ENCODE assay signal across 8 cellular contexts in the genomic region with DNA sequence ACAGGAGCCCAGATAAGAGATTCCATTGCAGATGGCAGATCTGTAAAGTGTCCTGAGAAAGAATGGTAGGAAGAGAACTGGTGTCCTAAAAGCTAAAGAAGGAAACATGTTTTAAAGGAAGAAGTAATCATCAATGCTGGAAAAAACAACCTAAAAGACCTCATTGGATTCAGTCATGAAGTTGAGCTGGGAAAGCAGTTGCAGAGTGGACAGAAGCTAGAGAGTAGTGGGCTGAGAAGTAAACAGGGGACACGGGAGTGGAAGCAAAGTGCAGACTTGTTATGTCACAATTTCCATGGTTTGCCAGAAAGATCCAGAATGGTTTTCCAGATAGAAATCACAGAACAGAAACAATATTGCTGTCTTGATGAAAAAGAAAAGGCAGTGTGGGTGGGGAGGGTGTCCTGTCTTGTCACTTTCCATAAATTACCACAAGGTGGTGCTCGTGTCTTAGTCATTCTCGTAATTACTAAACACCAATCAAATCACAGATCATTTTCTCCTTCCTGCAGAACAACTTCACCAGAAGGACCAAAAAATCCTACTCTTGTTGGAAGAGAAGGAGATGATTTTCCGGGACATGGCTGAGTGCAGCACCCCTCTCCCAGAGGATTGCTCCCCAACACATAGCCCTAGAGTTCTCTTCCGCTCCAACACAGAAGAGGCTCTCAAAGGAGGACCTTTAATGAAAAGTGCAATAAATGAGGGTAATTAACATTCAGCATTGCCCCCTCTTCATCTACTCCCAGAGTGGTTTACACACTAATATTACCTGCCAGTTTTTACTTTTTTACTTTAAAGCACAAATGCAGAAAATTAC.
A peak's percentile ranks its signal among the peaks of the same experiment; 100 is the strongest.
DNase-seq lines count a peak whose midpoint lies in the region; ATAC-seq and TF ChIP-seq lines count a peak whose summit lies in the region.

No MANE protein-coding gene starts in this region.

- no peaks in the 10 kb centered on the region for H3F3A ChIP-seq in OCI-LY1 (ENCODE audit: insufficient read depth, low read length)

- no peaks in the 10 kb centered on the region for H3K4me1 ChIP-seq in CD8-positive, alpha-beta memory T cell (ENCODE audit: insufficient read depth, low read length)
- H3K4me1 ChIP-seq in OCI-LY1 (ENCODE audit: insufficient read depth, low read length, severe bottlenecking) (no peaks in the 10 kb centered on the region), adipocyte (ENCODE audit: control insufficient read depth, insufficient read depth, low read length) (peaks cover 37% of the 10 kb centered on the region), left ventricle myocardium inferior (peaks cover 42% of the 10 kb centered on the region), sigmoid colon (peaks cover 0 to 26% (median 24%) of the 10 kb centered on the region in 4 donors)

- WGBS in sigmoid colon, 2 donors, result 27 to 42% methylated on average over 5 of the region's 5 CpGs

- POLR2A ChIA-PET in CD8-positive, alpha-beta memory T cell (lab: Charles Lee), result interaction anchor here (0.6 kb wide), 1 partner anchor 28 kb away, joined by 3 read pairs; no protein-coding TSS in a partner anchor

- intact Hi-C loops in left ventricle myocardium inferior (cut with micrococcal nuclease) (loop anchor here (10.0 kb wide), 1 partner anchor 105 kb away; no protein-coding TSS in a partner anchor), sigmoid colon (cut with DNase I) (loop anchor here (1.0 kb wide), 2 partner anchors 101 to 110 kb away; no protein-coding TSS in a partner anchor)

- no peaks in the 10 kb centered on the region for H4K20me1 ChIP-seq in OCI-LY1 (ENCODE audit: insufficient read depth, low read length)

- TF ChIP-seq EP300 in sigmoid colon (IDR thresholded peaks at IDR 0.05), result no peak

- CTCF ChIA-PET in CD8-positive, alpha-beta memory T cell (lab: Charles Lee), result interaction anchor here (0.9 to 4.6 kb wide), 16 partner anchors 9 to 434 kb away, joined by 3 to 39 read pairs (median 4); no protein-coding TSS in a partner anchor

- H3K9ac ChIP-seq in OCI-LY1 (ENCODE audit: low read length) (no peak overlapping the region), adipocyte (ENCODE audit: low read length) (no peak overlapping the region)

- no peaks in the 10 kb centered on the region for H3K9me3 ChIP-seq in CD8-positive, alpha-beta memory T cell (ENCODE audit: low read length)
- H3K9me3 ChIP-seq in OCI-LY1 (ENCODE audit: low read length), result peaks cover 5% of the 10 kb centered on the region; the same call in 1 of the 2 replicates
- peaks cover 18% of the 10 kb centered on the region for H3K9me3 ChIP-seq in adipocyte (ENCODE audit: control insufficient read depth, low read length)
- H3K9me3 ChIP-seq in left ventricle myocardium inferior (replicated peaks), result peaks cover 13% of the 10 kb centered on the region
- H3K9me3 ChIP-seq in sigmoid colon, result peaks cover 0 to 5% (median 2%) of the 10 kb centered on the region in 4 donors

- ATAC-seq in GM19395 (IDR thresholded peaks at IDR 0.05; ENCODE audit: unreplicated experiment) (peak; percentile 78), GM21576 (IDR thresholded peaks at IDR 0.05; ENCODE audit: unreplicated experiment) (no peak)

- no peaks in the 10 kb centered on the region for H3K9me2 ChIP-seq in OCI-LY1 (ENCODE audit: low read depth, low read length)

- TF ChIP-seq CTCF in OCI-LY1 (IDR thresholded peaks at IDR 0.05; ENCODE audit: low read length), result peak; percentile 67
- peak; percentile 84 for TF ChIP-seq CTCF in left ventricle myocardium inferior (IDR thresholded peaks at IDR 0.05; ENCODE audit: borderline replicate concordance)
- TF ChIP-seq CTCF in sigmoid colon (IDR thresholded peaks at IDR 0.05), result peak; percentile 62 to 83 (median 72)

- H2AFZ ChIP-seq in OCI-LY1 (ENCODE audit: low read length), result no peak overlapping the region

- TF ChIP-seq POLR2A in sigmoid colon (IDR thresholded peaks at IDR 0.05), result no peak

- no peaks in the 10 kb centered on the region for H3K27me3 Mint-ChIP-seq in CD8-positive, alpha-beta memory T cell

- H3K27ac ChIP-seq in CD8-positive, alpha-beta memory T cell (ENCODE audit: low read depth, low read length), result no peak overlapping the region
- no peak overlapping the region for H3K27ac ChIP-seq in OCI-LY1 (ENCODE audit: low read depth, low read length, poor library complexity, severe bottlenecking)
- H3K27ac ChIP-seq in left ventricle myocardium inferior (replicated peaks), result peak overlapping the region; percentile 88
- peak overlapping the region in 3 of 4 donors; percentile 45 to 84 (median 73) for H3K27ac ChIP-seq in sigmoid colon

- peak overlapping the region; percentile 18 to 89 (median 83) for H3K27ac Mint-ChIP-seq in CD8-positive, alpha-beta memory T cell

- H3K79me2 ChIP-seq in OCI-LY1 (ENCODE audit: insufficient read depth, low read length), result no peaks in the 10 kb centered on the region

- peaks cover 71% of the 10 kb centered on the region for H3K36me3 ChIP-seq in CD8-positive, alpha-beta memory T cell (ENCODE audit: insufficient read depth, low read length)
- peaks cover 87% of the 10 kb centered on the region for H3K36me3 ChIP-seq in OCI-LY1 (ENCODE audit: insufficient read depth, low read length)
- H3K36me3 ChIP-seq in adipocyte (ENCODE audit: control insufficient read depth, insufficient read depth, low read length, severe bottlenecking), result peaks cover 74% of the 10 kb centered on the region
- peaks cover 97% of the 10 kb centered on the region for H3K36me3 ChIP-seq in left ventricle myocardium inferior
- H3K36me3 ChIP-seq in sigmoid colon, result peaks cover 7 to 73% (median 36%) of the 10 kb centered on the region in 4 donors

- H3K4me3 ChIP-seq in CD8-positive, alpha-beta memory T cell (ENCODE audit: low read length), result no peak overlapping the region
- no peak overlapping the region for H3K4me3 ChIP-seq in OCI-LY1 (ENCODE audit: low read depth, low read length, poor library complexity, severe bottlenecking)
- H3K4me3 ChIP-seq in adipocyte (ENCODE audit: low read length), result no peak overlapping the region
- H3K4me3 ChIP-seq in left ventricle myocardium inferior, result no peak overlapping the region
- H3K4me3 ChIP-seq in sigmoid colon, result no peak overlapping the region

- H3K4me1 Mint-ChIP-seq in CD8-positive, alpha-beta memory T cell, result peaks cover 15 to 30% (median 25%) of the 10 kb centered on the region in 3 donors

- H3K27me3 ChIP-seq in CD8-positive, alpha-beta memory T cell (ENCODE audit: insufficient read depth, low read length, poor library complexity, severe bottlenecking), result no peaks in the 10 kb centered on the region
- no peaks in the 10 kb centered on the region for H3K27me3 ChIP-seq in OCI-LY1 (ENCODE audit: insufficient read depth, low read length)
- no peaks in the 10 kb centered on the region for H3K27me3 ChIP-seq in adipocyte (replicated peaks; ENCODE audit: control insufficient read depth, insufficient read depth, low read length)
- H3K27me3 ChIP-seq in left ventricle myocardium inferior (ENCODE audit: low read depth), result no peaks in the 10 kb centered on the region
- no peaks in the 10 kb centered on the region for H3K27me3 ChIP-seq in sigmoid colon

- peaks cover 27 to 90% (median 32%) of the 10 kb centered on the region in 3 donors for H3K36me3 Mint-ChIP-seq in CD8-positive, alpha-beta memory T cell

- no peak overlapping the region for H3K4me2 ChIP-seq in OCI-LY1 (ENCODE audit: low read length)

- DNase-seq in CD8-positive, alpha-beta memory T cell, result peak in 3 of 5 donors; percentile 55 to 61 (median 55)
- DNase-seq in HuH-7 (ENCODE audit: low spot score), result peak; percentile 77
- DNase-seq in adipocyte (ENCODE audit: low read depth), result peak; percentile 86
- no peak for DNase-seq in left ventricle myocardium inferior
- DNase-seq in sigmoid colon, result no peak

- H3K4me3 Mint-ChIP-seq in CD8-positive, alpha-beta memory T cell, result no peak overlapping the region

- peaks cover 5 to 16% (median 11%) of the 10 kb centered on the region in 5 donors for H3K9me3 Mint-ChIP-seq in CD8-positive, alpha-beta memory T cell

Comparison
In these comparisons a context has a peak if more than half of its experiments do, and no peak if none do; other contexts are left out.
1. DNase-seq: peak in CD8-positive, alpha-beta memory T cell (3 of 5), HuH-7 (single experiment) and adipocyte (single experiment); none in left ventricle myocardium inferior (single experiment) and sigmoid colon (single experiment).
2. H3K27ac ChIP-seq: peak in left ventricle myocardium inferior (single experiment) and sigmoid colon (3 of 4); none in CD8-positive, alpha-beta memory T cell (single experiment) and OCI-LY1 (single experiment).
3. Peak in every context shown above with its lines, with median percentiles within 50 percentile points of each other: CTCF ChIP-seq.